Comparison of ENCODE assay signal across 21 cellular contexts in genomic region chr5:116764941-116765340, GRCh38.
DNase-seq lines count a peak whose midpoint lies in the region; ATAC-seq, FAIRE-seq and TF ChIP-seq lines count a peak whose summit lies in the region.
"Had no signal": no experiment of that assay in that cellular context is flagged by ENCODE, and none has a peak within 500 bp of the region (broad histone marks: within the 10 kb centered on the region; RNA-seq: fewer than 3 reads in every experiment).

No MANE protein-coding gene starts in this region.

- in situ Hi-C loops in HepG2 (cut with HindIII; ENCODE audit: extremely low pct_ligation_motif_present, low pct_unique_long_range_greater_than_20kb) = loop anchor here (10.0 kb wide), 1 partner anchor 100 kb away; no protein-coding TSS in a partner anchor
- in situ Hi-C loops in mammary epithelial cell (cut with MboI; ENCODE audit: low sequenced_read_pairs in 2 of 2) = no loop called here

- no peak overlapping the region for H3K27ac ChIP-seq in HepG2 (ENCODE audit: extremely low read length, insufficient read depth, low read length)
- H3K27ac ChIP-seq in right lobe of liver = no peak overlapping the region
- no peak overlapping the region for H3K27ac ChIP-seq in GM23338 (ENCODE audit: low read depth)
- H3K27ac ChIP-seq in mammary epithelial cell (ENCODE audit: insufficient read depth, low read depth, low read length) = peak overlapping the region; percentile 73
- peak overlapping the region; percentile 85 for H3K27ac ChIP-seq in smooth muscle cell (ENCODE audit: low read depth)

- no peaks in the 10 kb centered on the region for H3K9me3 Mint-ChIP-seq in GM23338
- H3K9me3 Mint-ChIP-seq: T-cell had no signal

- no peak overlapping the region for H3K4me3 Mint-ChIP-seq in GM23338
- H3K4me3 Mint-ChIP-seq: HFFc6, T-cell had no signal

- H3K9ac ChIP-seq in HepG2 (ENCODE audit: insufficient read depth, low read depth, low read length) (no peak overlapping the region), mammary epithelial cell (ENCODE audit: insufficient read depth, low read length) (no peak overlapping the region), smooth muscle cell (ENCODE audit: low read depth) (no peak overlapping the region)

- TF ChIP-seq EP300 in HepG2 (IDR thresholded peaks at IDR 0.05; ENCODE audit: low read depth in 2 of 2, low read length in 2 of 2) (no peak), HepG2 (CRISPR knock-in tag; IDR thresholded peaks at IDR 0.05; ENCODE audit: borderline replicate concordance) (no peak)

- WGBS in HepG2 (ENCODE audit: low lambda C conversion rate) = 72% methylated on average over 2 of the region's 2 CpGs
- 81% methylated on average over 2 of the region's 2 CpGs for WGBS in right lobe of liver (ENCODE audit: insufficient coverage, low coverage, low lambda C conversion rate, missing lambda C conversion rate)
- 93% methylated on average over 2 of the region's 2 CpGs for WGBS in mammary epithelial cell (ENCODE audit: low coverage, missing lambda C conversion rate)
- 83% methylated on average over 2 of the region's 2 CpGs for WGBS in smooth muscle cell (ENCODE audit: low lambda C conversion rate)

- H3K79me2 ChIP-seq in HepG2 (ENCODE audit: insufficient read depth, low read length) (no peaks in the 10 kb centered on the region), GM23338 (replicated peaks; ENCODE audit: insufficient read depth) (no peaks in the 10 kb centered on the region), mammary epithelial cell (ENCODE audit: insufficient read depth, low read length) (no peaks in the 10 kb centered on the region), smooth muscle cell (ENCODE audit: low read depth) (no peaks in the 10 kb centered on the region)

- DNase-seq in HepG2 (ENCODE audit: low spot score) (no peak), right lobe of liver (no peak), GM23338 (ENCODE audit: low spot score) (no peak), mammary epithelial cell (no peak), smooth muscle cell (lab: John Stamatoyannopoulos, UW; ENCODE audit: unreplicated experiment) (no peak), COLO668 (lab: John Stamatoyannopoulos, UW; ENCODE audit: unreplicated experiment) (no peak), NCI-H748 (lab: John Stamatoyannopoulos, UW; ENCODE audit: unreplicated experiment) (no peak)
- DNase-seq: BE2C; CD4-positive, CD25-positive, alpha-beta regulatory T cell; HFFc6; NCI-H1105 treated with DMSO at 0.1 percent for 48 hours; NCI-H510A; NCI-H82; PC-3; RPMI8226; SIG-M5; T-cell had no signal

- no peaks in the 10 kb centered on the region for H3K27me3 ChIP-seq in HepG2 (ENCODE audit: control insufficient read depth in 1 of 2, insufficient read depth in 2 of 2, low read length in 2 of 2)
- H3K27me3 ChIP-seq in right lobe of liver = no peaks in the 10 kb centered on the region
- no peaks in the 10 kb centered on the region for H3K27me3 ChIP-seq in GM23338 (ENCODE audit: insufficient read depth)
- H3K27me3 ChIP-seq in mammary epithelial cell (ENCODE audit: insufficient read depth, low read length) = no peaks in the 10 kb centered on the region
- no peaks in the 10 kb centered on the region for H3K27me3 ChIP-seq in smooth muscle cell (ENCODE audit: low read depth)
- H3K27me3 ChIP-seq: BE2C had no signal

- no peaks in the 10 kb centered on the region for H3K36me3 Mint-ChIP-seq in GM23338 (ENCODE audit: low read depth)
- H3K36me3 Mint-ChIP-seq: CD4-positive, CD25-positive, alpha-beta regulatory T cell; T-cell had no signal

- H3K36me3 ChIP-seq in HepG2 (replicated peaks in 1 of 2; ENCODE audit: control insufficient read depth in 1 of 2, insufficient read depth in 2 of 2, low read length in 2 of 2) = no peaks in the 10 kb centered on the region
- H3K36me3 ChIP-seq in right lobe of liver = no peaks in the 10 kb centered on the region
- H3K36me3 ChIP-seq in GM23338 (ENCODE audit: insufficient read depth) = no peaks in the 10 kb centered on the region
- no peaks in the 10 kb centered on the region for H3K36me3 ChIP-seq in mammary epithelial cell (ENCODE audit: insufficient read depth, low read length)
- no peaks in the 10 kb centered on the region for H3K36me3 ChIP-seq in smooth muscle cell (ENCODE audit: low read depth)
- H3K36me3 ChIP-seq: BE2C had no signal

- H3K4me2 ChIP-seq in HepG2 (ENCODE audit: low read depth, low read length) (no peak overlapping the region), GM23338 (no peak overlapping the region), mammary epithelial cell (ENCODE audit: insufficient read depth, low read depth, low read length) (no peak overlapping the region), smooth muscle cell (no peak overlapping the region)

- no peak overlapping the region for H2AFZ ChIP-seq in HepG2 (ENCODE audit: low read length)
- peak overlapping the region; percentile 25 for H2AFZ ChIP-seq in GM23338
- no peak overlapping the region for H2AFZ ChIP-seq in mammary epithelial cell (ENCODE audit: low read depth, low read length)
- no peak overlapping the region for H2AFZ ChIP-seq in smooth muscle cell (ENCODE audit: low read depth)

- H4K20me1 ChIP-seq in HepG2 (ENCODE audit: insufficient read depth, low read length) = no peaks in the 10 kb centered on the region
- H4K20me1 ChIP-seq in GM23338 (replicated peaks; ENCODE audit: insufficient read depth) = no peaks in the 10 kb centered on the region
- H4K20me1 ChIP-seq in mammary epithelial cell (ENCODE audit: insufficient read depth, low read length) = no peaks in the 10 kb centered on the region
- no peaks in the 10 kb centered on the region for H4K20me1 ChIP-seq in smooth muscle cell (ENCODE audit: low read depth)

- H3K9me3 ChIP-seq in HepG2 (ENCODE audit: low read length) (no peaks in the 10 kb centered on the region), right lobe of liver (no peaks in the 10 kb centered on the region), mammary epithelial cell (replicated peaks; ENCODE audit: insufficient read depth, low read length) (no peaks in the 10 kb centered on the region), smooth muscle cell (replicated peaks; ENCODE audit: low read depth) (no peaks in the 10 kb centered on the region)
- H3K9me3 ChIP-seq: BE2C had no signal

- POLR2A ChIA-PET in HepG2 (lab: Yijun Ruan, JAX) = interaction anchor here (1.0 kb wide), 1 partner anchor 99 kb away, joined by 3 read pairs; no protein-coding TSS in a partner anchor

- no peak for FAIRE-seq in HepG2 (lab: Jason Lieb, UNC)
- FAIRE-seq: H54, K562 had no signal

- H3K4me1 ChIP-seq in HepG2 (ENCODE audit: insufficient read depth, low read length) (peaks cover 78% of the 10 kb centered on the region), right lobe of liver (no peaks in the 10 kb centered on the region), GM23338 (ENCODE audit: insufficient read depth) (peaks cover 22% of the 10 kb centered on the region), mammary epithelial cell (ENCODE audit: insufficient read depth, low read length) (peaks cover 11% of the 10 kb centered on the region), smooth muscle cell (ENCODE audit: low read depth) (peaks cover 27% of the 10 kb centered on the region)

- H3F3A ChIP-seq in GM23338 (replicated peaks; ENCODE audit: low read depth) (0 out of 2 replicates have a peak, but pooled peaks cover 2% of the 10 kb centered on the region), smooth muscle cell (ENCODE audit: low read depth) (peaks cover 6% of the 10 kb centered on the region)

- ATAC-seq in HepG2 (no peak), right lobe of liver (no peak), GM23338 (no peak), HG03095 (IDR thresholded peaks at IDR 0.05; ENCODE audit: unreplicated experiment) (no peak)
- ATAC-seq: K562, PC-3, SK-N-SH treated with all-trans-retinoic acid at 6 μM for 48 hours, T-cell had no signal

- peaks cover 6% of the 10 kb centered on the region for H3K27me3 Mint-ChIP-seq in GM23338 (ENCODE audit: insufficient read depth, low read depth, poor library complexity)
- H3K27me3 Mint-ChIP-seq: CD4-positive, CD25-positive, alpha-beta regulatory T cell; T-cell had no signal

- intact Hi-C loops in HepG2 (cut with micrococcal nuclease; ENCODE audit: unreplicated experiment) (loop anchor here (10.0 kb wide), 4 partner anchors 100 to 630 kb away; partner anchors contain the start of gene SEMA6A), right lobe of liver (cut with DNase I) (no loop called here), mammary epithelial cell (cut with micrococcal nuclease) (no loop called here)

- peaks cover 26% of the 10 kb centered on the region for H3K4me1 Mint-ChIP-seq in GM23338
- H3K4me1 Mint-ChIP-seq: CD4-positive, CD25-positive, alpha-beta regulatory T cell; T-cell had no signal

- dilution Hi-C loops in mammary epithelial cell (cut with HindIII; ENCODE audit: low sequenced_read_pairs) = no loop called here

- TF ChIP-seq POLR2A in HepG2 (IDR thresholded peaks at IDR 0.05; ENCODE audit: insufficient read depth in 1 of 2, low read depth in 2 of 2, low read length in 2 of 2) (no peak), right lobe of liver (IDR thresholded peaks at IDR 0.05) (no peak)

- no peak overlapping the region for H3K4me3 ChIP-seq in HepG2 (replicated peaks in 1 of 3; ENCODE audit: insufficient read depth in 1 of 3, low read depth in 2 of 3, low read length in 3 of 3)
- H3K4me3 ChIP-seq in right lobe of liver = no peak overlapping the region
- no peak overlapping the region for H3K4me3 ChIP-seq in GM23338
- H3K4me3 ChIP-seq in mammary epithelial cell (replicated peaks in 1 of 3; ENCODE audit: insufficient read depth in 1 of 3, low read depth in 2 of 3, low read length in 3 of 3) = no peak overlapping the region
- H3K4me3 ChIP-seq in smooth muscle cell = no peak overlapping the region
- H3K4me3 ChIP-seq: K562 had no signal

- CTCF ChIA-PET in HepG2 (lab: Yijun Ruan, JAX; ENCODE audit: low intra/inter-chr PET ratio, low total read pairs) = no interaction called here
- CTCF ChIA-PET in mammary epithelial cell (lab: Charles Lee; ENCODE audit: low non-redundant PET) = no interaction called here

- BruUV-seq in HepG2 (replicated peaks; lab: Mats Ljungman, UMichigan) = no TSS peak
- no TSS peak for BruUV-seq in mammary epithelial cell (replicated peaks; lab: Mats Ljungman, UMichigan)

- no peak for TF ChIP-seq CTCF in HepG2 (CRISPR knock-in tag; IDR thresholded peaks at IDR 0.05)
- no peak for TF ChIP-seq CTCF in right lobe of liver (IDR thresholded peaks at IDR 0.05)
- no peak for TF ChIP-seq CTCF in GM23338 (conservative IDR thresholded peaks at IDR 0.05; ENCODE audit: low read depth in 2 of 2)
- no peak for TF ChIP-seq CTCF in mammary epithelial cell (conservative IDR thresholded peaks at IDR 0.05 in 1 of 2, IDR thresholded peaks at IDR 0.05 in 1 of 2; ENCODE audit: extremely low read depth in 1 of 2, insufficient read depth in 1 of 2, low read depth in 1 of 2, low read length in 2 of 2)
- TF ChIP-seq CTCF in smooth muscle cell (IDR thresholded peaks at IDR 0.05; ENCODE audit: borderline replicate concordance, insufficient read depth, poor library complexity, severe bottlenecking) = no peak

- no peak overlapping the region for H3K27ac Mint-ChIP-seq in GM23338
- H3K27ac Mint-ChIP-seq: CD4-positive, CD25-positive, alpha-beta regulatory T cell; HFFc6; T-cell had no signal

- TF ChIP-seq RAD21 in HepG2 (CRISPR knock-in tag; IDR thresholded peaks at IDR 0.05) = no peak

- H3K9me2 ChIP-seq in GM23338 (ENCODE audit: insufficient read depth) = no peaks in the 10 kb centered on the region

TF ChIP-seq in GM23338, 12 proteins besides CTCF, POLR2A, EP300 and RAD21 (continues in another document):
- TF ChIP-seq CREB1 (CRISPR knock-in tag; IDR thresholded peaks at IDR 0.05; ENCODE audit: low read depth) (no peak), EZH2 (IDR thresholded peaks at IDR 0.05; ENCODE audit: low read depth, unreplicated experiment) (no peak), ZNF331 (CRISPR knock-in tag; IDR thresholded peaks at IDR 0.05; ENCODE audit: low read depth) (no peak)

Comparison
In these comparisons a context has a peak if more than half of its experiments do, and no peak if none do; other contexts are left out.
1. H3K27ac ChIP-seq: peak in mammary epithelial cell (single experiment) and smooth muscle cell (single experiment); none in HepG2 (single experiment), right lobe of liver (0 of 3) and GM23338 (single experiment).